In genomic region chr20:32599783-32600340, GRCh38 we compare ENCODE assay signal across 23 cellular contexts.
"Had no signal": no experiment of that assay in that cellular context is flagged by ENCODE, and none has a peak within 500 bp of the region (broad histone marks: within the 10 kb centered on the region; RNA-seq: fewer than 3 reads in every experiment).

No MANE protein-coding gene starts in this region.

- ATAC-seq: activated CD4-positive, CD25-positive, alpha-beta regulatory T cell treated with anti-CD3 and anti-CD28 coated beads, Interleukin-2, amount 50 U/mL, for 24 hours; gastroesophageal sphincter; naive thymus-derived CD8-positive, alpha-beta T cell had no signal

- DNase-seq: activated CD4-positive, alpha-beta memory T cell treated with anti-CD3 and anti-CD28 coated beads for 36 hours; activated CD4-positive, alpha-beta T cell treated with anti-CD3 and anti-CD28 coated beads for 48 hours; activated CD8-positive, alpha-beta memory T cell treated with anti-CD3 and anti-CD28 coated beads, Interleukin-2, amount 50 U/mL, for 48 hours; activated gamma-delta T cell; activated naive CD4-positive, alpha-beta T cell treated with anti-CD3 and anti-CD28 coated beads, Interleukin-2, amount 50 U/mL, for 16 hours; activated T-cell treated with anti-CD3 and anti-CD28 coated beads, Interleukin-2, amount 50 U/mL, for 24 hours; cerebellar nuclear complex; colonic mucosa; effector CD8-positive, alpha-beta T cell; head of caudate nucleus; hippocampal formation; kidney; naive thymus-derived CD8-positive, alpha-beta T cell; occipital lobe; spleen; stimulated activated CD4-positive, alpha-beta T cell treated with anti-CD3 and anti-CD28 coated beads, Interleukin-2, amount 100 ng/mL, for 48 hours; stimulated activated naive CD4-positive, alpha-beta T cell treated with Interleukin-2 at 50 U/mL for 16 hours; testis; transverse colon; uterus; WERI-Rb-1 had no signal
